11 cellular contexts compared by ENCODE assay signal in the genomic region with DNA sequence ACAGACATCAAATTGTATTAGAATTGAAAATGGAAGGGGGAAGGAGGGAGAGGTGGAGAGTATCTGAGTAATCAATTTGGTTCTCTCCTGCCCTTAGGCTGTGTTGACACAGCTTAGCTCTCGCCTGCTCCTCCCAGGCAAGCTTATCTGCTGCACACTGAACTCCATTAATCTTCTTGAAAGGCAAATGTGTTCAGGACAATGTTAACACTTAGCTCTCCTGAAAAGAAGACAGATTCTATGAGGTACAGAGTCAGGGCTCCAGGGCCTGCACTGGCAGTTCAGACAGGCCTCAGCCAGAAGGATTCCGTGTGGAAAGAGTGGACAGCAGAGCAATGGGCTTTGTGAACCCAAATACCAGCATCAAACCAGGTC.
A peak's percentile ranks its signal among the peaks of the same experiment; 100 is the strongest.
DNase-seq lines count a peak whose midpoint lies in the region; ATAC-seq and TF ChIP-seq lines count a peak whose summit lies in the region.
"Had no signal": no experiment of that assay in that cellular context is flagged by ENCODE, and none has a peak within 500 bp of the region (broad histone marks: within the 10 kb centered on the region; RNA-seq: fewer than 3 reads in every experiment).

No MANE protein-coding gene starts in this region.

- H3K27ac Mint-ChIP-seq in stimulated activated effector memory CD8-positive, alpha-beta T cell treated with anti-CD3 and anti-CD28 coated beads, Interleukin-12 subunit alpha, Interleukin-12 subunit beta, amount 100 ng/mL, for 72 hours = no peak overlapping the region
- H3K27ac Mint-ChIP-seq: activated CD8-positive, alpha-beta memory T cell treated with anti-CD3 and anti-CD28 coated beads, Interleukin-2, amount 10 ng/mL, durations not matched to agents 7 days and 5 days had no signal

- H3K9me3 ChIP-seq in prostate gland (no peaks in the 10 kb centered on the region), esophagus squamous epithelium (no peaks in the 10 kb centered on the region)
- H3K9me3 ChIP-seq: transverse colon had no signal

- no peaks in the 10 kb centered on the region for H3K4me1 Mint-ChIP-seq in stimulated activated effector memory CD8-positive, alpha-beta T cell treated with anti-CD3 and anti-CD28 coated beads, Interleukin-12 subunit alpha, Interleukin-12 subunit beta, amount 100 ng/mL, for 72 hours
- H3K4me1 Mint-ChIP-seq: activated CD8-positive, alpha-beta memory T cell treated with anti-CD3 and anti-CD28 coated beads, Interleukin-2, amount 10 ng/mL, durations not matched to agents 7 days and 5 days had no signal

- H3K36me3 ChIP-seq in prostate gland (no peaks in the 10 kb centered on the region), esophagus squamous epithelium (no peaks in the 10 kb centered on the region)
- H3K36me3 ChIP-seq: transverse colon had no signal

- H3K27me3 ChIP-seq in prostate gland (replicated peaks; ENCODE audit: insufficient read depth) (no peaks in the 10 kb centered on the region), esophagus squamous epithelium (peaks cover 0 to 18% (median 0%) of the 10 kb centered on the region in 4 donors)
- H3K27me3 ChIP-seq: transverse colon had no signal

- intact Hi-C loops in prostate gland (cut with DNase I) = no loop called here
- intact Hi-C loops in esophagus squamous epithelium (cut with DNase I) = no loop called here

- H3K27ac ChIP-seq in prostate gland = no peak overlapping the region
- peak overlapping the region in 1 of 4 donors; percentile 34 for H3K27ac ChIP-seq in esophagus squamous epithelium

- DNase-seq in HPDE6-E6E7 (ENCODE audit: extremely low spot score) = peak; percentile 16
- DNase-seq in NCI-H774 (lab: John Stamatoyannopoulos, UW) = peak; percentile 72
- DNase-seq in fibroblast of the aortic adventitia (ENCODE audit: low read depth) = peak; percentile 92
- peak; percentile 22 for DNase-seq in prostate gland (ENCODE audit: low spot score)
- no peak for DNase-seq in SKM-1 treated with dmso at 0.1 percent for 144 hours (lab: John Stamatoyannopoulos, UW; ENCODE audit: unreplicated experiment)
- DNase-seq in esophagus squamous epithelium (lab: John Stamatoyannopoulos, UW) = no peak
- DNase-seq in stimulated activated effector memory CD8-positive, alpha-beta T cell treated with anti-CD3 and anti-CD28 coated beads, Interleukin-12 subunit alpha, Interleukin-12 subunit beta, amount 100 ng/mL, for 72 hours (ENCODE audit: low spot score in 2 of 2) = no peak
- DNase-seq: activated CD8-positive, alpha-beta memory T cell treated with anti-CD3 and anti-CD28 coated beads, Interleukin-2, amount 10 ng/mL, durations not matched to agents 7 days and 5 days; dermis blood vessel endothelial cell; transverse colon had no signal

- no peak for ATAC-seq in HG02678 (IDR thresholded peaks at IDR 0.05; ENCODE audit: unreplicated experiment)
- no peak for ATAC-seq in stimulated activated effector memory CD8-positive, alpha-beta T cell treated with anti-CD3 and anti-CD28 coated beads, Interleukin-12 subunit alpha, Interleukin-12 subunit beta, amount 100 ng/mL, for 72 hours
- ATAC-seq: activated CD8-positive, alpha-beta memory T cell treated with anti-CD3 and anti-CD28 coated beads, Interleukin-2, amount 10 ng/mL, durations not matched to agents 7 days and 5 days had no signal

- H3K9me3 Mint-ChIP-seq in stimulated activated effector memory CD8-positive, alpha-beta T cell treated with anti-CD3 and anti-CD28 coated beads, Interleukin-12 subunit alpha, Interleukin-12 subunit beta, amount 100 ng/mL, for 72 hours = peaks cover 2% of the 10 kb centered on the region

- TF ChIP-seq POLR2A in prostate gland (IDR thresholded peaks at IDR 0.05) = no peak
- TF ChIP-seq POLR2A in esophagus squamous epithelium (IDR thresholded peaks at IDR 0.05) = no peak

- 37% methylated on average over 2 of the region's 2 CpGs for WGBS in prostate gland
- 8 to 42% methylated on average over 2 of the region's 2 CpGs for WGBS in esophagus squamous epithelium, 2 donors

- no peak overlapping the region for H3K4me3 Mint-ChIP-seq in stimulated activated effector memory CD8-positive, alpha-beta T cell treated with anti-CD3 and anti-CD28 coated beads, Interleukin-12 subunit alpha, Interleukin-12 subunit beta, amount 100 ng/mL, for 72 hours
- H3K4me3 Mint-ChIP-seq: activated CD8-positive, alpha-beta memory T cell treated with anti-CD3 and anti-CD28 coated beads, Interleukin-2, amount 10 ng/mL, durations not matched to agents 7 days and 5 days had no signal

- no peaks in the 10 kb centered on the region for H3K36me3 Mint-ChIP-seq in stimulated activated effector memory CD8-positive, alpha-beta T cell treated with anti-CD3 and anti-CD28 coated beads, Interleukin-12 subunit alpha, Interleukin-12 subunit beta, amount 100 ng/mL, for 72 hours
- H3K36me3 Mint-ChIP-seq: activated CD8-positive, alpha-beta memory T cell treated with anti-CD3 and anti-CD28 coated beads, Interleukin-2, amount 10 ng/mL, durations not matched to agents 7 days and 5 days had no signal

- no peak overlapping the region for H3K4me3 ChIP-seq in fibroblast of the aortic adventitia (ENCODE audit: low read depth, low read length)
- H3K4me3 ChIP-seq in prostate gland = no peak overlapping the region
- no peak overlapping the region for H3K4me3 ChIP-seq in esophagus squamous epithelium
- H3K4me3 ChIP-seq: transverse colon had no signal

- H3K4me1 ChIP-seq in prostate gland (replicated peaks) = peaks cover 13% of the 10 kb centered on the region
- H3K4me1 ChIP-seq in esophagus squamous epithelium = peaks cover 0 to 35% (median 13%) of the 10 kb centered on the region in 3 donors

- no peak for TF ChIP-seq CTCF in fibroblast of the aortic adventitia (IDR thresholded peaks at IDR 0.05; ENCODE audit: insufficient read depth, low read length)
- no peak for TF ChIP-seq CTCF in prostate gland (IDR thresholded peaks at IDR 0.05)
- TF ChIP-seq CTCF in esophagus squamous epithelium (IDR thresholded peaks at IDR 0.05) = no peak

Comparison
In these comparisons a context has a peak if more than half of its experiments do, and no peak if none do; other contexts are left out.
1. DNase-seq: peak in HPDE6-E6E7 (single experiment), NCI-H774 (single experiment), fibroblast of the aortic adventitia (single experiment) and prostate gland (single experiment); none in SKM-1 treated with dmso at 0.1 percent for 144 hours (single experiment), esophagus squamous epithelium (single experiment) and stimulated activated effector memory CD8-positive, alpha-beta T cell treated with anti-CD3 and anti-CD28 coated beads, Interleukin-12 subunit alpha, Interleukin-12 subunit beta, amount 100 ng/mL, for 72 hours (0 of 2).